Comparison of ENCODE assay signal across 3 cellular contexts in genomic region chr10:62244088-62244487, GRCh38.
TF ChIP-seq lines count a peak whose summit lies in the region.

No MANE protein-coding gene starts in this region.

TF ChIP-seq in SK-N-SH, 30 proteins besides CTCF, POLR2A, EP300 and RAD21 (continued from another document):
- no peak for TF ChIP-seq IRF3 (IDR thresholded peaks at IDR 0.05; ENCODE audit: low read depth, low read length)
- no peak for TF ChIP-seq MAX (IDR thresholded peaks at IDR 0.05; ENCODE audit: low read depth)

TF ChIP-seq in SK-N-SH treated with all-trans-retinoic acid at 6 μM for 48 hours, 23 proteins besides CTCF, POLR2A, EP300 and RAD21 (continued from another document):
- TF ChIP-seq CREB5 (CRISPR knock-in tag; IDR thresholded peaks at IDR 0.05; ENCODE audit: low read depth) (no peak), TOX (CRISPR knock-in tag; IDR thresholded peaks at IDR 0.05; ENCODE audit: borderline replicate concordance) (no peak), OSR1 (CRISPR knock-in tag; IDR thresholded peaks at IDR 0.05) (no peak), TCF4 (CRISPR knock-in tag; IDR thresholded peaks at IDR 0.05; ENCODE audit: borderline replicate concordance) (no peak), RARB (CRISPR knock-in tag; IDR thresholded peaks at IDR 0.05) (no peak), SNAI2 (CRISPR knock-in tag; IDR thresholded peaks at IDR 0.05) (no peak)
- TF ChIP-seq, protein P1, sequence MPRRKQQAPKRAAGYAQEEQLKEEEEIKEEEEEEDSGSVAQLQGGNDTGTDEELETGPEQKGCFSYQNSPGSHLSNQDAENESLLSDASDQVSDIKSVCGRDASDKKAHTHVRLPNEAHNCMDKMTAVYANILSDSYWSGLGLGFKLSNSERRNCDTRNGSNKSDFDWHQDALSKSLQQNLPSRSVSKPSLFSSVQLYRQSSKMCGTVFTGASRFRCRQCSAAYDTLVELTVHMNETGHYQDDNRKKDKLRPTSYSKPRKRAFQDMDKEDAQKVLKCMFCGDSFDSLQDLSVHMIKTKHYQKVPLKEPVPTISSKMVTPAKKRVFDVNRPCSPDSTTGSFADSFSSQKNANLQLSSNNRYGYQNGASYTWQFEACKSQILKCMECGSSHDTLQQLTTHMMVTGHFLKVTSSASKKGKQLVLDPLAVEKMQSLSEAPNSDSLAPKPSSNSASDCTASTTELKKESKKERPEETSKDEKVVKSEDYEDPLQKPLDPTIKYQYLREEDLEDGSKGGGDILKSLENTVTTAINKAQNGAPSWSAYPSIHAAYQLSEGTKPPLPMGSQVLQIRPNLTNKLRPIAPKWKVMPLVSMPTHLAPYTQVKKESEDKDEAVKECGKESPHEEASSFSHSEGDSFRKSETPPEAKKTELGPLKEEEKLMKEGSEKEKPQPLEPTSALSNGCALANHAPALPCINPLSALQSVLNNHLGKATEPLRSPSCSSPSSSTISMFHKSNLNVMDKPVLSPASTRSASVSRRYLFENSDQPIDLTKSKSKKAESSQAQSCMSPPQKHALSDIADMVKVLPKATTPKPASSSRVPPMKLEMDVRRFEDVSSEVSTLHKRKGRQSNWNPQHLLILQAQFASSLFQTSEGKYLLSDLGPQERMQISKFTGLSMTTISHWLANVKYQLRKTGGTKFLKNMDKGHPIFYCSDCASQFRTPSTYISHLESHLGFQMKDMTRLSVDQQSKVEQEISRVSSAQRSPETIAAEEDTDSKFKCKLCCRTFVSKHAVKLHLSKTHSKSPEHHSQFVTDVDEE (CRISPR knock-in tag; IDR thresholded peaks at IDR 0.05) = no peak

TF ChIP-seq in GM12878, 131 proteins besides CTCF, POLR2A, EP300 and RAD21 (continued from another document):
- TF ChIP-seq HSF1 (IDR thresholded peaks at IDR 0.05; ENCODE audit: low read depth, low read length) (no peak), SPI1 (IDR thresholded peaks at IDR 0.05; ENCODE audit: borderline replicate concordance, insufficient read depth, low read depth, low read length) (peak; percentile 38; the same call in 1 of the 2 replicates), SUPT20H (IDR thresholded peaks at IDR 0.05; ENCODE audit: borderline replicate concordance, control insufficient read depth, low read depth, low read length) (no peak), RELB (IDR thresholded peaks at IDR 0.05; ENCODE audit: low read depth) (no peak), MEF2A (IDR thresholded peaks at IDR 0.05; ENCODE audit: insufficient read depth, low read depth, low read length) (peak; percentile 69), CHD4 (IDR thresholded peaks at IDR 0.05) (no peak), CREM (IDR thresholded peaks at IDR 0.05; ENCODE audit: low read depth) (no peak), TARDBP (IDR thresholded peaks at IDR 0.05; ENCODE audit: borderline replicate concordance) (no peak), FOXM1 (IDR thresholded peaks at IDR 0.05; ENCODE audit: low read depth, low read length) (0 out of 2 replicates have a peak, but pooled peaks have one; percentile 14), IKZF2 (IDR thresholded peaks at IDR 0.05) (no peak), ATF7 (IDR thresholded peaks at IDR 0.05; ENCODE audit: low read depth) (peak; percentile 70), MYB (IDR thresholded peaks at IDR 0.05; ENCODE audit: borderline replicate concordance, low read depth, low read length) (no peak)
- TF ChIP-seq, protein P2, sequence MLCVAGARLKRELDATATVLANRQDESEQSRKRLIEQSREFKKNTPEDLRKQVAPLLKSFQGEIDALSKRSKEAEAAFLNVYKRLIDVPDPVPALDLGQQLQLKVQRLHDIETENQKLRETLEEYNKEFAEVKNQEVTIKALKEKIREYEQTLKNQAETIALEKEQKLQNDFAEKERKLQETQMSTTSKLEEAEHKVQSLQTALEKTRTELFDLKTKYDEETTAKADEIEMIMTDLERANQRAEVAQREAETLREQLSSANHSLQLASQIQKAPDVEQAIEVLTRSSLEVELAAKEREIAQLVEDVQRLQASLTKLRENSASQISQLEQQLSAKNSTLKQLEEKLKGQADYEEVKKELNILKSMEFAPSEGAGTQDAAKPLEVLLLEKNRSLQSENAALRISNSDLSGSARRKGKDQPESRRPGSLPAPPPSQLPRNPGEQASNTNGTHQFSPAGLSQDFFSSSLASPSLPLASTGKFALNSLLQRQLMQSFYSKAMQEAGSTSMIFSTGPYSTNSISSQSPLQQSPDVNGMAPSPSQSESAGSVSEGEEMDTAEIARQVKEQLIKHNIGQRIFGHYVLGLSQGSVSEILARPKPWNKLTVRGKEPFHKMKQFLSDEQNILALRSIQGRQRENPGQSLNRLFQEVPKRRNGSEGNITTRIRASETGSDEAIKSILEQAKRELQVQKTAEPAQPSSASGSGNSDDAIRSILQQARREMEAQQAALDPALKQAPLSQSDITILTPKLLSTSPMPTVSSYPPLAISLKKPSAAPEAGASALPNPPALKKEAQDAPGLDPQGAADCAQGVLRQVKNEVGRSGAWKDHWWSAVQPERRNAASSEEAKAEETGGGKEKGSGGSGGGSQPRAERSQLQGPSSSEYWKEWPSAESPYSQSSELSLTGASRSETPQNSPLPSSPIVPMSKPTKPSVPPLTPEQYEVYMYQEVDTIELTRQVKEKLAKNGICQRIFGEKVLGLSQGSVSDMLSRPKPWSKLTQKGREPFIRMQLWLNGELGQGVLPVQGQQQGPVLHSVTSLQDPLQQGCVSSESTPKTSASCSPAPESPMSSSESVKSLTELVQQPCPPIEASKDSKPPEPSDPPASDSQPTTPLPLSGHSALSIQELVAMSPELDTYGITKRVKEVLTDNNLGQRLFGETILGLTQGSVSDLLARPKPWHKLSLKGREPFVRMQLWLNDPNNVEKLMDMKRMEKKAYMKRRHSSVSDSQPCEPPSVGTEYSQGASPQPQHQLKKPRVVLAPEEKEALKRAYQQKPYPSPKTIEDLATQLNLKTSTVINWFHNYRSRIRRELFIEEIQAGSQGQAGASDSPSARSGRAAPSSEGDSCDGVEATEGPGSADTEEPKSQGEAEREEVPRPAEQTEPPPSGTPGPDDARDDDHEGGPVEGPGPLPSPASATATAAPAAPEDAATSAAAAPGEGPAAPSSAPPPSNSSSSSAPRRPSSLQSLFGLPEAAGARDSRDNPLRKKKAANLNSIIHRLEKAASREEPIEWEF (IDR thresholded peaks at IDR 0.05; ENCODE audit: insufficient replicate concordance, low read depth, low read length) = no peak
- TF ChIP-seq, protein P3, sequence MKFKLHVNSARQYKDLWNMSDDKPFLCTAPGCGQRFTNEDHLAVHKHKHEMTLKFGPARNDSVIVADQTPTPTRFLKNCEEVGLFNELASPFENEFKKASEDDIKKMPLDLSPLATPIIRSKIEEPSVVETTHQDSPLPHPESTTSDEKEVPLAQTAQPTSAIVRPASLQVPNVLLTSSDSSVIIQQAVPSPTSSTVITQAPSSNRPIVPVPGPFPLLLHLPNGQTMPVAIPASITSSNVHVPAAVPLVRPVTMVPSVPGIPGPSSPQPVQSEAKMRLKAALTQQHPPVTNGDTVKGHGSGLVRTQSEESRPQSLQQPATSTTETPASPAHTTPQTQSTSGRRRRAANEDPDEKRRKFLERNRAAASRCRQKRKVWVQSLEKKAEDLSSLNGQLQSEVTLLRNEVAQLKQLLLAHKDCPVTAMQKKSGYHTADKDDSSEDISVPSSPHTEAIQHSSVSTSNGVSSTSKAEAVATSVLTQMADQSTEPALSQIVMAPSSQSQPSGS (IDR thresholded peaks at IDR 0.05; ENCODE audit: low read length) = peak; percentile 50
